ENCODE assay signal across 23 cellular contexts in genomic region chr10:22633528-22633927, GRCh38.
DNase-seq lines count a peak whose midpoint lies in the region; ATAC-seq, FAIRE-seq and TF ChIP-seq lines count a peak whose summit lies in the region.
"Had no signal": no experiment of that assay in that cellular context is flagged by ENCODE, and none has a peak within 500 bp of the region (broad histone marks: within the 10 kb centered on the region; RNA-seq: fewer than 3 reads in every experiment).

No MANE protein-coding gene starts in this region.

- DNase-seq in CD4-positive, alpha-beta memory T cell: no peak
- no peak for DNase-seq in Peyer's patch
- no peak for DNase-seq in small intestine
- DNase-seq in AG08395 (ENCODE audit: low spot score): no peak
- DNase-seq in HuH-7 (ENCODE audit: low spot score): no peak
- no peak for DNase-seq in NCI-H226
- DNase-seq: activated effector memory CD4-positive, alpha-beta T cell treated with anti-CD3 and anti-CD28 coated beads, Interleukin-2, amount 50 U/mL, for 16 hours; BE2C; colonic mucosa; foreskin fibroblast; H7; left lung; NCI-H1105 treated with DMSO at 0.1 percent for 48 hours; NCI-H2171; stimulated activated CD4-positive, alpha-beta T cell treated with anti-CD3 and anti-CD28 coated beads, Interleukin-4, amount 100 ng/mL, for 1 hour had no signal

- peak overlapping the region in 6 of 8 donors; percentile 18 to 85 (median 44) for H3K4me3 Mint-ChIP-seq in CD4-positive, alpha-beta memory T cell

- H3K9me3 ChIP-seq in CD4-positive, alpha-beta memory T cell (ENCODE audit: control insufficient read depth in 1 of 2, low read length in 2 of 2): no peaks in the 10 kb centered on the region
- H3K9me3 ChIP-seq in Peyer's patch (no peaks in the 10 kb centered on the region), small intestine (ENCODE audit: control insufficient read depth, low read depth) (no peaks in the 10 kb centered on the region)
- H3K9me3 ChIP-seq: ascending aorta, BE2C, colonic mucosa, left lung, thyroid gland had no signal

- peaks cover 77 to 97% (median 92%) of the 10 kb centered on the region in 4 donors for H3K4me1 Mint-ChIP-seq in CD4-positive, alpha-beta memory T cell

- TF ChIP-seq POLR2A in Peyer's patch (IDR thresholded peaks at IDR 0.05): no peak

- no peak overlapping the region for H3K4me3 ChIP-seq in CD4-positive, alpha-beta memory T cell (ENCODE audit: low read length in 2 of 2)
- H3K4me3 ChIP-seq in Peyer's patch (no peak overlapping the region), small intestine (ENCODE audit: low read depth in 1 of 2, low read length in 2 of 2) (no peak overlapping the region)
- H3K4me3 ChIP-seq: ascending aorta, colonic mucosa, left lung, thyroid gland had no signal

- no peaks in the 10 kb centered on the region for H3K36me3 ChIP-seq in CD4-positive, alpha-beta memory T cell (ENCODE audit: insufficient read depth, low read length)
- H3K36me3 ChIP-seq in Peyer's patch: no peaks in the 10 kb centered on the region
- no peaks in the 10 kb centered on the region for H3K36me3 ChIP-seq in small intestine (ENCODE audit: control insufficient read depth in 2 of 2, insufficient read depth in 2 of 2, low read length in 2 of 2)
- H3K36me3 ChIP-seq: ascending aorta, BE2C, colonic mucosa, left lung, thyroid gland had no signal

- H3K4me1 ChIP-seq in CD4-positive, alpha-beta memory T cell (ENCODE audit: insufficient read depth, low read length): peaks cover 100% of the 10 kb centered on the region
- peaks cover 0 to 36% (median 2%) of the 10 kb centered on the region in 4 donors for H3K4me1 ChIP-seq in Peyer's patch
- peaks cover 0 to 5% of the 10 kb centered on the region in 2 donors for H3K4me1 ChIP-seq in small intestine (ENCODE audit: control insufficient read depth in 2 of 2, insufficient read depth in 1 of 2, low read depth in 1 of 2, low read length in 1 of 2)
- H3K4me1 ChIP-seq: colonic mucosa, parathyroid adenoma had no signal

- POLR2A ChIA-PET in CD4-positive, alpha-beta memory T cell (lab: Charles Lee; ENCODE audit: partially characterized antibody): interaction anchor here (0.8 to 30.6 kb wide), 5 partner anchors 20 to 64 kb away, joined by 3 to 895 read pairs (median 13); no protein-coding TSS in a partner anchor

- peaks cover 0 to 3% (median 0%) of the 10 kb centered on the region in 8 donors for H3K9me3 Mint-ChIP-seq in CD4-positive, alpha-beta memory T cell

- no peak for FAIRE-seq in small intestine (lab: Jason Lieb, UNC)
- FAIRE-seq: TTC549 had no signal

- H3K27ac Mint-ChIP-seq in CD4-positive, alpha-beta memory T cell: peak overlapping the region; percentile 74 to 98 (median 88)

- no peak for ATAC-seq in HG02840 (IDR thresholded peaks at IDR 0.05; ENCODE audit: low FRiP score, unreplicated experiment)
- ATAC-seq: left lung, Panc1, SK-N-SH treated with all-trans-retinoic acid at 6 μM for 48 hours had no signal

- CTCF ChIA-PET in CD4-positive, alpha-beta memory T cell (lab: Charles Lee; ENCODE audit: partially characterized antibody): interaction anchor here (1.7 to 2.4 kb wide), 3 partner anchors 13 to 18 kb away, joined by 4 to 8 read pairs (median 5); no protein-coding TSS in a partner anchor

- peaks cover 16 to 19% of the 10 kb centered on the region in 2 donors for H3K36me3 Mint-ChIP-seq in CD4-positive, alpha-beta memory T cell

- WGBS in small intestine, 3 donors: 92 to 96% (median 93%) methylated on average over 11 of the region's 11 CpGs

- H3K27ac ChIP-seq in CD4-positive, alpha-beta memory T cell (ENCODE audit: low read depth, low read length): peak overlapping the region; percentile 36
- peak overlapping the region; percentile 57 to 73 (median 72) for H3K27ac ChIP-seq in Peyer's patch
- peak overlapping the region; percentile 26 for H3K27ac ChIP-seq in cingulate gyrus (ENCODE audit: low read depth, low read length)
- H3K27ac ChIP-seq in small intestine (ENCODE audit: low read depth in 1 of 2, low read length in 1 of 2): peak overlapping the region; percentile 37 to 71
- H3K27ac ChIP-seq: ascending aorta, colonic mucosa, parathyroid adenoma, thyroid gland had no signal

- no peaks in the 10 kb centered on the region for H3K27me3 ChIP-seq in CD4-positive, alpha-beta memory T cell (ENCODE audit: insufficient read depth, low read length)
- H3K27me3 ChIP-seq in Peyer's patch (no peaks in the 10 kb centered on the region), small intestine (ENCODE audit: control insufficient read depth in 2 of 2, insufficient read depth in 2 of 2, low read length in 2 of 2) (no peaks in the 10 kb centered on the region)
- H3K27me3 ChIP-seq: ascending aorta, BE2C, colonic mucosa, left lung, thyroid gland had no signal

- intact Hi-C loops in CD4-positive, alpha-beta memory T cell (cut with micrococcal nuclease): no loop called here

- TF ChIP-seq CTCF in Peyer's patch (IDR thresholded peaks at IDR 0.05): no peak

- H3K27me3 Mint-ChIP-seq in CD4-positive, alpha-beta memory T cell: no peaks in the 10 kb centered on the region
